21 cellular contexts compared by ENCODE assay signal in the genomic region with DNA sequence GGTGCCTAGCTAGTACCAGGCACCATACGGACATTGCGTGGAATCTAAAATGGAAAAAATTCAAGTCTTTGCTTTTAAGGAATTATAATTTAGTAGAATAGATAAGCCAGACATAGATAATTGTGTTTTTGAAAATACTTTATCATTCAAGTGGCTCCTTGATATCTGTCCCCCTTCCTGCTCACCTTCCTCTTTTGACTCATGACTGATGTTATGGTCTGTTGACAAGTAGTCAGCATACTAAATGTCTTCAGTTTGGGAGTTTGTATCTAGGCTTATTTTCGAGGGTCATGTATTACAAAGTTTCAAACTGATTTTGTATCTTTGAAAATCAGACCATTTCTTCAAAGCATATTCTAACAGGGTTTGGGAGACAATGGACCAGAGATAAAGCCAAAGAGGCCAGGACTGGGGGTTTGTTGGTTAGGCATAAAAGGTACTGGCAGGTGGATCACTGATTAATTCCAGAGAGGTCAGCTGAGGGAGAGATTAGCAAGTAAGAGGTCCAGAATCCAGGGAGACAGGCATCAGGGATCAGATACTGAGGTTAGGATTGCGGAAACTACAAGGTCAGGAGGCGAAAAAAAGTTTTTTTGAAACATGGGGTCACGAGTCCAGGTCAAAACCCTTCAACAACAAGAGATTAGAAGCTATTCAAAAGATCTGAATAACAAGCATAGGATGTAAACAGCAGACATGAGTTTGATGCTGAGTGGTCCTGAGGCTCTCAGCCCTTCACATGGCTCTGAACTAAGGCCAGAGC. TPM values are rescaled to one million over a fixed set of nuclear protein-coding genes. Genes with fewer than 3 reads are reported as not detected.
DNase-seq lines count a peak whose midpoint lies in the region; ATAC-seq and TF ChIP-seq lines count a peak whose summit lies in the region.
"Had no signal": no experiment of that assay in that cellular context is flagged by ENCODE, and none has a peak within 500 bp of the region (broad histone marks: within the 10 kb centered on the region; RNA-seq: fewer than 3 reads in every experiment).

No MANE protein-coding gene starts in this region.

- H3K27me3 Mint-ChIP-seq in GM23338 (ENCODE audit: insufficient read depth, low read depth, poor library complexity), result no peaks in the 10 kb centered on the region
- H3K27me3 Mint-ChIP-seq in neural progenitor cell (ENCODE audit: insufficient read depth, low read depth), result peaks cover 2% of the 10 kb centered on the region
- no peaks in the 10 kb centered on the region for H3K27me3 Mint-ChIP-seq in CD8-positive, alpha-beta memory T cell
- H3K27me3 Mint-ChIP-seq: activated naive CD8-positive, alpha-beta T cell had no signal

- no peak for TF ChIP-seq CTCF in GM23338 (conservative IDR thresholded peaks at IDR 0.05; ENCODE audit: low read depth in 2 of 2)
- TF ChIP-seq CTCF in OCI-LY7 (conservative IDR thresholded peaks at IDR 0.05; ENCODE audit: low read length), result no peak
- TF ChIP-seq CTCF in neural progenitor cell (IDR thresholded peaks at IDR 0.05), result no peak

- H4K20me1 ChIP-seq in GM23338 (replicated peaks; ENCODE audit: insufficient read depth), result no peaks in the 10 kb centered on the region
- H4K20me1 ChIP-seq in OCI-LY7 (ENCODE audit: insufficient read depth, low read length), result no peaks in the 10 kb centered on the region
- no peaks in the 10 kb centered on the region for H4K20me1 ChIP-seq in neural progenitor cell (ENCODE audit: low read depth)

- H3K9me3 ChIP-seq in OCI-LY7 (ENCODE audit: low read length) (peaks cover 8% of the 10 kb centered on the region; the same call in 1 of the 2 replicates), neural progenitor cell (ENCODE audit: low read depth) (no peaks in the 10 kb centered on the region), HAP-1 (no peaks in the 10 kb centered on the region)
- no peaks in the 10 kb centered on the region for H3K9me3 ChIP-seq in effector memory CD4-positive, alpha-beta T cell (ENCODE audit: control insufficient read depth, low read length)
- no peaks in the 10 kb centered on the region for H3K9me3 ChIP-seq in CD8-positive, alpha-beta memory T cell (ENCODE audit: low read length)
- H3K9me3 ChIP-seq: transverse colon had no signal

- H3K4me1 Mint-ChIP-seq in GM23338 (no peaks in the 10 kb centered on the region), neural progenitor cell (peaks cover 64% of the 10 kb centered on the region)
- H3K4me1 Mint-ChIP-seq in CD8-positive, alpha-beta memory T cell, result no peaks in the 10 kb centered on the region
- H3K4me1 Mint-ChIP-seq: activated T-helper 17 cell treated with anti-CD3 and anti-CD28 coated beads, Interleukin-2, amount 50 U/mL, for 72 hours; naive thymus-derived CD4-positive, alpha-beta T cell had no signal

- in situ Hi-C loops in HAP-1 (cut with MboI; ENCODE audit: low sequenced_read_pairs), result no loop called here

- no peak overlapping the region for H3K9ac ChIP-seq in neural progenitor cell
- H3K9ac ChIP-seq: parathyroid adenoma had no signal

- no peaks in the 10 kb centered on the region for H3K36me3 ChIP-seq in GM23338 (ENCODE audit: insufficient read depth)
- H3K36me3 ChIP-seq in OCI-LY7 (ENCODE audit: insufficient read depth, low read length), result no peaks in the 10 kb centered on the region; the same call in 1 of the 2 replicates
- H3K36me3 ChIP-seq in neural progenitor cell, result no peaks in the 10 kb centered on the region
- H3K36me3 ChIP-seq in HAP-1 (replicated peaks), result no peaks in the 10 kb centered on the region
- H3K36me3 ChIP-seq in effector memory CD4-positive, alpha-beta T cell (ENCODE audit: control insufficient read depth, insufficient read depth, low read length), result no peaks in the 10 kb centered on the region
- no peaks in the 10 kb centered on the region for H3K36me3 ChIP-seq in CD8-positive, alpha-beta memory T cell (ENCODE audit: insufficient read depth, low read length)
- H3K36me3 ChIP-seq: transverse colon had no signal

- intact Hi-C loops in OCI-LY7 (cut with micrococcal nuclease; ENCODE audit: unreplicated experiment), result loop anchor here (5.0 to 10.0 kb wide), 2 partner anchors 110 to 1048 kb away; no protein-coding TSS in a partner anchor

- H3K27ac ChIP-seq in GM23338 (ENCODE audit: low read depth) (no peak overlapping the region), OCI-LY7 (ENCODE audit: low read depth, low read length, poor library complexity, severe bottlenecking) (peak overlapping the region; percentile 97), neural progenitor cell (peak overlapping the region; percentile 42)
- H3K27ac ChIP-seq in effector memory CD4-positive, alpha-beta T cell (ENCODE audit: insufficient read depth, low read length, poor library complexity, severe bottlenecking), result no peak overlapping the region
- H3K27ac ChIP-seq in CD8-positive, alpha-beta memory T cell (ENCODE audit: low read depth, low read length), result no peak overlapping the region
- H3K27ac ChIP-seq: parathyroid adenoma, transverse colon had no signal

- H3K4me3 ChIP-seq in GM23338 (no peak overlapping the region), OCI-LY7 (ENCODE audit: low read depth, low read length, poor library complexity, severe bottlenecking) (peak overlapping the region; percentile 58), neural progenitor cell (peak overlapping the region; percentile 4), HAP-1 (no peak overlapping the region)
- H3K4me3 ChIP-seq in effector memory CD4-positive, alpha-beta T cell (ENCODE audit: insufficient read depth, low read depth, low read length, poor library complexity, severe bottlenecking), result no peak overlapping the region
- no peak overlapping the region for H3K4me3 ChIP-seq in CD8-positive, alpha-beta memory T cell (ENCODE audit: low read length)
- H3K4me3 ChIP-seq: transverse colon had no signal

- CTCF ChIA-PET in OCI-LY7 (lab: Charles Lee; ENCODE audit: unreplicated experiment), result no interaction called here
- CTCF ChIA-PET in CD8-positive, alpha-beta memory T cell (lab: Charles Lee), result no interaction called here

- no peaks in the 10 kb centered on the region for H3F3A ChIP-seq in GM23338 (replicated peaks; ENCODE audit: low read depth)
- H3F3A ChIP-seq in neural progenitor cell (ENCODE audit: low read depth), result peaks cover 28% of the 10 kb centered on the region

- H3K79me2 ChIP-seq in GM23338 (replicated peaks; ENCODE audit: insufficient read depth), result no peaks in the 10 kb centered on the region
- no peaks in the 10 kb centered on the region for H3K79me2 ChIP-seq in OCI-LY7 (ENCODE audit: insufficient read depth, low read depth, low read length)
- H3K79me2 ChIP-seq in neural progenitor cell (ENCODE audit: low read depth), result no peaks in the 10 kb centered on the region
- H3K79me2 ChIP-seq: parathyroid adenoma had no signal

- peak; percentile 27 for DNase-seq in DMS53 treated with DMSO at 0.1 percent for 48 hours (lab: John Stamatoyannopoulos, UW; ENCODE audit: unreplicated experiment)
- DNase-seq in GM23338 (ENCODE audit: low spot score), result no peak
- DNase-seq in OCI-LY7 (ENCODE audit: low spot score), result peak; percentile 39
- peak; percentile 47 for DNase-seq in neural progenitor cell (ENCODE audit: low spot score)
- DNase-seq in HAP-1 (ENCODE audit: low spot score in 2 of 2), result no peak
- DNase-seq in NCI-H1694 treated with DMSO at 0.1 percent for 48 hours (lab: John Stamatoyannopoulos, UW), result no peak
- DNase-seq in effector memory CD4-positive, alpha-beta T cell, result no peak
- no peak for DNase-seq in CD8-positive, alpha-beta memory T cell
- DNase-seq: activated CD4-positive, alpha-beta T cell treated with anti-CD3 and anti-CD28 coated beads for 48 hours; cerebellar nuclear complex; effector CD4-positive, alpha-beta T cell; naive thymus-derived CD4-positive, alpha-beta T cell; NCI-H1105 treated with DMSO at 0.1 percent for 48 hours; SHP77 treated with DMSO at 0.1 percent for 48 hours; stimulated activated CD4-positive, alpha-beta T cell treated with anti-CD3 and anti-CD28 coated beads, Interleukin-1b, Interleukin-23, amount 100 ng/mL, for 48 hours; stimulated activated naive CD8-positive, alpha-beta T cell treated with anti-CD3 and anti-CD28 coated beads, Interleukin-15, Interleukin-2, amounts not matched to agents 100 U/mL and 50 U/mL, for 24 hours; T-cell; transverse colon had no signal

- no peaks in the 10 kb centered on the region for H3K36me3 Mint-ChIP-seq in GM23338 (ENCODE audit: low read depth)
- H3K36me3 Mint-ChIP-seq in neural progenitor cell, result peaks cover 1% of the 10 kb centered on the region
- no peaks in the 10 kb centered on the region for H3K36me3 Mint-ChIP-seq in CD8-positive, alpha-beta memory T cell
- H3K36me3 Mint-ChIP-seq: activated naive CD8-positive, alpha-beta T cell; naive thymus-derived CD4-positive, alpha-beta T cell; T-cell had no signal

- no peak overlapping the region for H3K4me2 ChIP-seq in GM23338
- peak overlapping the region; percentile 80 for H3K4me2 ChIP-seq in OCI-LY7 (ENCODE audit: low read length)
- H3K4me2 ChIP-seq in neural progenitor cell, result peak overlapping the region; percentile 67

- H3K4me3 Mint-ChIP-seq in GM23338 (no peak overlapping the region), neural progenitor cell (peak overlapping the region; percentile 28)
- H3K4me3 Mint-ChIP-seq in CD8-positive, alpha-beta memory T cell, result no peak overlapping the region
- H3K4me3 Mint-ChIP-seq: activated naive CD8-positive, alpha-beta T cell; activated T-helper 17 cell treated with anti-CD3 and anti-CD28 coated beads, Interleukin-2, amount 50 U/mL, for 72 hours; naive thymus-derived CD4-positive, alpha-beta T cell; T-cell had no signal

- H2AFZ ChIP-seq in GM23338 (0 out of 2 replicates have a peak overlapping the region, but pooled peaks have one; percentile 16), OCI-LY7 (ENCODE audit: low read length) (peak overlapping the region; percentile 87; the same call in 1 of the 2 replicates), neural progenitor cell (replicated peaks) (no peak overlapping the region)
- H2AFZ ChIP-seq: parathyroid adenoma had no signal

- no peaks in the 10 kb centered on the region for H3K9me3 Mint-ChIP-seq in GM23338
- no peaks in the 10 kb centered on the region for H3K9me3 Mint-ChIP-seq in neural progenitor cell
- peaks cover 0 to 5% (median 3%) of the 10 kb centered on the region in 5 donors for H3K9me3 Mint-ChIP-seq in CD8-positive, alpha-beta memory T cell

- H3K9me2 ChIP-seq in GM23338 (ENCODE audit: insufficient read depth) (no peaks in the 10 kb centered on the region), OCI-LY7 (ENCODE audit: insufficient read depth, low read length) (no peaks in the 10 kb centered on the region)

- H3K27me3 ChIP-seq in GM23338 (ENCODE audit: insufficient read depth) (no peaks in the 10 kb centered on the region), neural progenitor cell (no peaks in the 10 kb centered on the region), HAP-1 (ENCODE audit: low read depth) (no peaks in the 10 kb centered on the region)
- H3K27me3 ChIP-seq in effector memory CD4-positive, alpha-beta T cell (replicated peaks; ENCODE audit: control insufficient read depth, insufficient read depth, low read length, poor library complexity, severe bottlenecking), result no peaks in the 10 kb centered on the region
- H3K27me3 ChIP-seq in CD8-positive, alpha-beta memory T cell (ENCODE audit: insufficient read depth, low read length, poor library complexity, severe bottlenecking), result no peaks in the 10 kb centered on the region
- H3K27me3 ChIP-seq: transverse colon had no signal

- POLR2A ChIA-PET in OCI-LY7 (lab: Charles Lee), result interaction anchor here (1.1 to 1.8 kb wide), 5 partner anchors 12 to 75 kb away, joined by 3 to 7 read pairs (median 4); a partner anchor contains a TSS
- POLR2A ChIA-PET in CD8-positive, alpha-beta memory T cell (lab: Charles Lee), result no interaction called here

- BruUV-seq in OCI-LY7 (replicated peaks; lab: Mats Ljungman, UMichigan), result no TSS peak

- H3K4me1 ChIP-seq in GM23338 (ENCODE audit: insufficient read depth) (no peaks in the 10 kb centered on the region), OCI-LY7 (ENCODE audit: insufficient read depth, low read length, poor library complexity, severe bottlenecking) (peaks cover 67% of the 10 kb centered on the region), neural progenitor cell (peaks cover 44% of the 10 kb centered on the region), HAP-1 (no peaks in the 10 kb centered on the region)
- no peaks in the 10 kb centered on the region for H3K4me1 ChIP-seq in effector memory CD4-positive, alpha-beta T cell (ENCODE audit: control insufficient read depth, insufficient read depth, low read length, poor library complexity, severe bottlenecking)
- no peaks in the 10 kb centered on the region for H3K4me1 ChIP-seq in CD8-positive, alpha-beta memory T cell (ENCODE audit: insufficient read depth, low read length)
- H3K4me1 ChIP-seq: parathyroid adenoma, transverse colon had no signal

- H3K27ac Mint-ChIP-seq in GM23338 (no peak overlapping the region), neural progenitor cell (peak overlapping the region; percentile 99)
- H3K27ac Mint-ChIP-seq in CD8-positive, alpha-beta memory T cell, result no peak overlapping the region
- H3K27ac Mint-ChIP-seq: activated naive CD8-positive, alpha-beta T cell; activated T-helper 17 cell treated with anti-CD3 and anti-CD28 coated beads, Interleukin-2, amount 50 U/mL, for 72 hours; naive thymus-derived CD4-positive, alpha-beta T cell; T-cell had no signal

- no peak for ATAC-seq in GM23338
- ATAC-seq: activated T-helper 17 cell treated with anti-CD3 and anti-CD28 coated beads, Interleukin-2, amount 50 U/mL, for 72 hours; T-cell had no signal

RNA-seq across cellular contexts. Expression of a gene that starts 31.5 kb away (rescaled TPM):
- total RNA-seq in GM23338 (2014; rRNA removed; shearing (Covaris generic)), result 0.78 and 1.9 TPM in 2 replicates
- polyA plus RNA-seq in GM23338 (2016; fragmentation: Nextera tagmentation; extraction: Ambion mirVana), result 0.38 and 0.44 TPM in 2 replicates
- total RNA-seq in OCI-LY7 (2014; rRNA removed; shearing (Covaris generic)), result 1.4 and 2.8 TPM in 2 replicates
- total RNA-seq in OCI-LY7 (2022), result 0.33 and 0.57 TPM in 2 replicates
- total RNA-seq in neural progenitor cell (ENCODE audit: low replicate concordance), result 0.13 TPM in 1 of 2 replicates, not detected in the other
- not detected for total RNA-seq in CD8-positive, alpha-beta memory T cell
- polyA plus RNA-seq in CD8-positive, alpha-beta memory T cell, result not detected
- total RNA-seq: activated T-helper 17 cell treated with anti-CD3 and anti-CD28 coated beads, Interleukin-2, amount 50 U/mL, for 72 hours had no signal

Comparison
In these comparisons a context has a peak if more than half of its experiments do, and no peak if none do; other contexts are left out.
1. DNase-seq: peak in DMS53 treated with DMSO at 0.1 percent for 48 hours (single experiment), OCI-LY7 (single experiment) and neural progenitor cell (single experiment); none in GM23338 (single experiment), HAP-1 (0 of 2), NCI-H1694 treated with DMSO at 0.1 percent for 48 hours (single experiment), effector memory CD4-positive, alpha-beta T cell (0 of 3) and CD8-positive, alpha-beta memory T cell (0 of 5).
2. H3K27ac ChIP-seq: peak in OCI-LY7 (single experiment) and neural progenitor cell (single experiment); none in GM23338 (single experiment), effector memory CD4-positive, alpha-beta T cell (single experiment) and CD8-positive, alpha-beta memory T cell (single experiment).
3. H3K4me3 ChIP-seq: peak in OCI-LY7 (single experiment) and neural progenitor cell (single experiment); none in GM23338 (single experiment), HAP-1 (single experiment), effector memory CD4-positive, alpha-beta T cell (single experiment) and CD8-positive, alpha-beta memory T cell (single experiment).